In genomic region chr1:61782771-61783170, GRCh38 we compare ENCODE assay signal across 9 cellular contexts. TPM values are rescaled to one million over a fixed set of nuclear protein-coding genes. Genes with fewer than 3 reads are reported as not detected.
A peak's percentile ranks its signal among the peaks of the same experiment; 100 is the strongest.
DNase-seq lines count a peak whose midpoint lies in the region; ATAC-seq and TF ChIP-seq lines count a peak whose summit lies in the region.
"Had no signal": no experiment of that assay in that cellular context is flagged by ENCODE, and none has a peak within 500 bp of the region (broad histone marks: within the 10 kb centered on the region; RNA-seq: fewer than 3 reads in every experiment).

No MANE protein-coding gene starts in this region.

- H3K9me3 ChIP-seq in CD8-positive, alpha-beta T cell (ENCODE audit: low read length) = no peaks in the 10 kb centered on the region
- H3K9me3 ChIP-seq: right atrium auricular region had no signal

- H3K36me3 ChIP-seq in CD8-positive, alpha-beta T cell (ENCODE audit: insufficient read depth, low read length) = no peaks in the 10 kb centered on the region
- H3K36me3 ChIP-seq in GM23338 (ENCODE audit: insufficient read depth) = peaks cover 2% of the 10 kb centered on the region; the same call in 1 of the 2 replicates

- H3K4me1 Mint-ChIP-seq in CD8-positive, alpha-beta T cell (ENCODE audit: low read depth) = peaks cover 61% of the 10 kb centered on the region
- H3K4me1 Mint-ChIP-seq in GM23338 = no peaks in the 10 kb centered on the region

- CTCF ChIA-PET in CD8-positive, alpha-beta T cell (lab: Charles Lee) = interaction anchor here (0.5 kb wide), 1 partner anchor 11 kb away, joined by 3 read pairs; no protein-coding TSS in a partner anchor

- no peaks in the 10 kb centered on the region for H3K9me2 ChIP-seq in GM23338 (ENCODE audit: insufficient read depth)

- H3K4me3 Mint-ChIP-seq in CD8-positive, alpha-beta T cell = peak overlapping the region; percentile 76
- H3K4me3 Mint-ChIP-seq in GM23338 = no peak overlapping the region

- no peaks in the 10 kb centered on the region for H3K27me3 ChIP-seq in CD8-positive, alpha-beta T cell (ENCODE audit: insufficient read depth, low read length)
- no peaks in the 10 kb centered on the region for H3K27me3 ChIP-seq in GM23338 (ENCODE audit: insufficient read depth)
- H3K27me3 ChIP-seq: right atrium auricular region had no signal

- intact Hi-C loops in CD8-positive, alpha-beta T cell (cut with DNase I, micrococcal nuclease) = loop anchor here (1.0 to 5.0 kb wide), 4 partner anchors 40 to 58 kb away; partner anchors contain the start of genes PATJ (in 2 of the 2) and TM2D1 (in 1 of the 2)

- peak; percentile 11 to 81 (median 56) for DNase-seq in CD8-positive, alpha-beta T cell
- DNase-seq in activated CD4-positive, alpha-beta T cell treated with anti-CD3 and anti-CD28 coated beads for 1 hour = peak; percentile 28
- DNase-seq in kidney glomerular epithelial cell (lab: John Stamatoyannopoulos, UW) = peak; percentile 56
- no peak for DNase-seq in LoVo (ENCODE audit: low spot score)
- DNase-seq in NCI-H1694 (lab: John Stamatoyannopoulos, UW) = no peak
- no peak for DNase-seq in NOMO-1 treated with DMSO at 0.1 percent for 48 hours (lab: John Stamatoyannopoulos, UW; ENCODE audit: unreplicated experiment)
- DNase-seq in GM23338 (ENCODE audit: low spot score) = no peak

- POLR2A ChIA-PET in CD8-positive, alpha-beta T cell (lab: Charles Lee) = interaction anchor here (0.7 kb wide), 1 partner anchor 19 kb away, joined by 7 read pairs; no protein-coding TSS in a partner anchor

- no peak overlapping the region for H3K4me2 ChIP-seq in GM23338

- peak overlapping the region; percentile 14 for H3K4me3 ChIP-seq in CD8-positive, alpha-beta T cell (ENCODE audit: low read depth, low read length)
- H3K4me3 ChIP-seq in GM23338 = no peak overlapping the region
- H3K4me3 ChIP-seq: right atrium auricular region had no signal

- H2AFZ ChIP-seq in GM23338 = no peak overlapping the region

- peaks cover 16% of the 10 kb centered on the region for H4K20me1 ChIP-seq in GM23338 (replicated peaks; ENCODE audit: insufficient read depth)

- no peaks in the 10 kb centered on the region for H3K79me2 ChIP-seq in GM23338 (replicated peaks; ENCODE audit: insufficient read depth)

- peaks cover 37% of the 10 kb centered on the region for H3K4me1 ChIP-seq in CD8-positive, alpha-beta T cell (ENCODE audit: insufficient read depth, low read length)
- no peaks in the 10 kb centered on the region for H3K4me1 ChIP-seq in GM23338 (ENCODE audit: insufficient read depth)
- H3K4me1 ChIP-seq: right atrium auricular region had no signal

- no peaks in the 10 kb centered on the region for H3K9me3 Mint-ChIP-seq in CD8-positive, alpha-beta T cell
- H3K9me3 Mint-ChIP-seq in GM23338 = no peaks in the 10 kb centered on the region

- peak; percentile 96 for ATAC-seq in CD8-positive, alpha-beta T cell
- peak; percentile 92 for ATAC-seq in HG02610 (IDR thresholded peaks at IDR 0.05; ENCODE audit: unreplicated experiment)
- ATAC-seq in GM23338 = no peak

- H3K27ac Mint-ChIP-seq in CD8-positive, alpha-beta T cell = peak overlapping the region; percentile 85
- H3K27ac Mint-ChIP-seq in GM23338 = no peak overlapping the region

- H3K36me3 Mint-ChIP-seq in CD8-positive, alpha-beta T cell = peaks cover 25% of the 10 kb centered on the region
- H3K36me3 Mint-ChIP-seq in GM23338 (ENCODE audit: low read depth) = peaks cover 18% of the 10 kb centered on the region; the same call in 2 of the 3 replicates

- peak overlapping the region; percentile 24 for H3K27ac ChIP-seq in CD8-positive, alpha-beta T cell (ENCODE audit: low read depth, low read length)
- H3K27ac ChIP-seq in GM23338 (ENCODE audit: low read depth) = no peak overlapping the region
- H3K27ac ChIP-seq: right atrium auricular region had no signal

- H3K27me3 Mint-ChIP-seq in CD8-positive, alpha-beta T cell (ENCODE audit: low read depth) = no peaks in the 10 kb centered on the region
- no peaks in the 10 kb centered on the region for H3K27me3 Mint-ChIP-seq in GM23338 (ENCODE audit: insufficient read depth, low read depth, poor library complexity)

- H3F3A ChIP-seq in GM23338 (replicated peaks; ENCODE audit: low read depth) = no peaks in the 10 kb centered on the region

- TF ChIP-seq CTCF in CD8-positive, alpha-beta T cell (IDR thresholded peaks at IDR 0.05) = no peak
- TF ChIP-seq CTCF in GM23338 (conservative IDR thresholded peaks at IDR 0.05; ENCODE audit: low read depth in 2 of 2) = no peak

TF ChIP-seq in GM23338, 12 proteins besides CTCF, POLR2A, EP300 and RAD21 (continues in another document):
- TF ChIP-seq ETS1 (IDR thresholded peaks at IDR 0.05) = no peak
- no peak for TF ChIP-seq NANOG (IDR thresholded peaks at IDR 0.05; ENCODE audit: borderline replicate concordance)
- TF ChIP-seq POLR2AphosphoS5 (IDR thresholded peaks at IDR 0.05; ENCODE audit: low read depth) = no peak
- no peak for TF ChIP-seq ZNF331 (CRISPR knock-in tag; IDR thresholded peaks at IDR 0.05; ENCODE audit: low read depth)
- no peak for TF ChIP-seq EZH2phosphoT487 (IDR thresholded peaks at IDR 0.05; ENCODE audit: unreplicated experiment)
- TF ChIP-seq ZNF462 (CRISPR knock-in tag; IDR thresholded peaks at IDR 0.05) = no peak
- no peak for TF ChIP-seq EZH2 (IDR thresholded peaks at IDR 0.05; ENCODE audit: low read depth, unreplicated experiment)

RNA-seq across cellular contexts. Expression of gene PATJ, which starts 40.5 kb away (rescaled TPM):
- total RNA-seq in CD8-positive, alpha-beta T cell = 10 to 100 TPM; 33.7 to 35.4 TPM
- 43.0 and 68.4 TPM in 2 replicates for total RNA-seq in GM23338 (2014; rRNA removed; shearing (Covaris generic))
- 26.9 and 35.3 TPM in 2 replicates for polyA plus RNA-seq in GM23338 (2016; fragmentation: Nextera tagmentation; extraction: Ambion mirVana)

RNA-seq across cellular contexts. Expression of gene TM2D1, which starts 57.8 kb away (rescaled TPM):
- total RNA-seq in CD8-positive, alpha-beta T cell = 10 to 100 TPM; 12.7 to 14.8 TPM
- total RNA-seq in GM23338 (2014; rRNA removed; shearing (Covaris generic)) = 35.5 and 47.5 TPM in 2 replicates
- 44.4 and 46.7 TPM in 2 replicates for polyA plus RNA-seq in GM23338 (2016; fragmentation: Nextera tagmentation; extraction: Ambion mirVana)

Comparison
In these comparisons a context has a peak if more than half of its experiments do, and no peak if none do; other contexts are left out.
1. DNase-seq: peak in CD8-positive, alpha-beta T cell (7 of 7), activated CD4-positive, alpha-beta T cell treated with anti-CD3 and anti-CD28 coated beads for 1 hour (single experiment) and kidney glomerular epithelial cell (single experiment); none in LoVo (single experiment), NCI-H1694 (single experiment), NOMO-1 treated with DMSO at 0.1 percent for 48 hours (single experiment) and GM23338 (single experiment).